Comparison of ENCODE assay signal across 1 cellular context in the genomic region with DNA sequence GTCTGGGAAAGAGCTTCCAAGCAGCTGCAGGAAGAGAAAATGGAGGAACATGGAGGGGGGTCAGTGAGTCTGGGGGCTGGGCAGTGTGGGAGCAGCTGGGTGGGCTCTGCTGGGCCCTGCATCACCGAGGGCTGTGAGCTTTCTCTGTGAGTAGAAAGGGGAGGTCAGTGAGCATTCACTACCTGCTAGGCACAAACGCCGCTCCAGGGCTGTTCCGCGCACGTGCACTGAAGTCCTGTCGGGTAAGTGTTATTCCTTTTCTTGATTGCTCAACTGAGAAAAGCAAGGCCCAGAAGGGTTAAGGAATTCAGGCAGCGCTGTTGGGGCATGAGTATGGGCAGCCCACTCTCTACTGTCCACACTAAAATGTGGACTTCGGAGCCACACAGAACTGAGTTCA.
TF ChIP-seq lines count a peak whose summit lies in the region.

No MANE protein-coding gene starts in this region.

TF ChIP-seq in H1, 55 proteins besides CTCF, POLR2A, EP300 and RAD21:
- no peak for TF ChIP-seq ASH2L (IDR thresholded peaks at IDR 0.05; ENCODE audit: low read length)
- TF ChIP-seq NANOG (IDR thresholded peaks at IDR 0.05; ENCODE audit: insufficient read depth, low read depth, low read length, poor library complexity, severe bottlenecking), result no peak
- no peak for TF ChIP-seq KDM4A (IDR thresholded peaks at IDR 0.05; ENCODE audit: low read depth, low read length, severe bottlenecking)
- no peak for TF ChIP-seq RBBP5 (IDR thresholded peaks at IDR 0.05; ENCODE audit: borderline replicate concordance, low read depth, low read length)
- TF ChIP-seq CBX5 (IDR thresholded peaks at IDR 0.05; ENCODE audit: low read depth, low read length), result no peak
- TF ChIP-seq, protein P1, sequence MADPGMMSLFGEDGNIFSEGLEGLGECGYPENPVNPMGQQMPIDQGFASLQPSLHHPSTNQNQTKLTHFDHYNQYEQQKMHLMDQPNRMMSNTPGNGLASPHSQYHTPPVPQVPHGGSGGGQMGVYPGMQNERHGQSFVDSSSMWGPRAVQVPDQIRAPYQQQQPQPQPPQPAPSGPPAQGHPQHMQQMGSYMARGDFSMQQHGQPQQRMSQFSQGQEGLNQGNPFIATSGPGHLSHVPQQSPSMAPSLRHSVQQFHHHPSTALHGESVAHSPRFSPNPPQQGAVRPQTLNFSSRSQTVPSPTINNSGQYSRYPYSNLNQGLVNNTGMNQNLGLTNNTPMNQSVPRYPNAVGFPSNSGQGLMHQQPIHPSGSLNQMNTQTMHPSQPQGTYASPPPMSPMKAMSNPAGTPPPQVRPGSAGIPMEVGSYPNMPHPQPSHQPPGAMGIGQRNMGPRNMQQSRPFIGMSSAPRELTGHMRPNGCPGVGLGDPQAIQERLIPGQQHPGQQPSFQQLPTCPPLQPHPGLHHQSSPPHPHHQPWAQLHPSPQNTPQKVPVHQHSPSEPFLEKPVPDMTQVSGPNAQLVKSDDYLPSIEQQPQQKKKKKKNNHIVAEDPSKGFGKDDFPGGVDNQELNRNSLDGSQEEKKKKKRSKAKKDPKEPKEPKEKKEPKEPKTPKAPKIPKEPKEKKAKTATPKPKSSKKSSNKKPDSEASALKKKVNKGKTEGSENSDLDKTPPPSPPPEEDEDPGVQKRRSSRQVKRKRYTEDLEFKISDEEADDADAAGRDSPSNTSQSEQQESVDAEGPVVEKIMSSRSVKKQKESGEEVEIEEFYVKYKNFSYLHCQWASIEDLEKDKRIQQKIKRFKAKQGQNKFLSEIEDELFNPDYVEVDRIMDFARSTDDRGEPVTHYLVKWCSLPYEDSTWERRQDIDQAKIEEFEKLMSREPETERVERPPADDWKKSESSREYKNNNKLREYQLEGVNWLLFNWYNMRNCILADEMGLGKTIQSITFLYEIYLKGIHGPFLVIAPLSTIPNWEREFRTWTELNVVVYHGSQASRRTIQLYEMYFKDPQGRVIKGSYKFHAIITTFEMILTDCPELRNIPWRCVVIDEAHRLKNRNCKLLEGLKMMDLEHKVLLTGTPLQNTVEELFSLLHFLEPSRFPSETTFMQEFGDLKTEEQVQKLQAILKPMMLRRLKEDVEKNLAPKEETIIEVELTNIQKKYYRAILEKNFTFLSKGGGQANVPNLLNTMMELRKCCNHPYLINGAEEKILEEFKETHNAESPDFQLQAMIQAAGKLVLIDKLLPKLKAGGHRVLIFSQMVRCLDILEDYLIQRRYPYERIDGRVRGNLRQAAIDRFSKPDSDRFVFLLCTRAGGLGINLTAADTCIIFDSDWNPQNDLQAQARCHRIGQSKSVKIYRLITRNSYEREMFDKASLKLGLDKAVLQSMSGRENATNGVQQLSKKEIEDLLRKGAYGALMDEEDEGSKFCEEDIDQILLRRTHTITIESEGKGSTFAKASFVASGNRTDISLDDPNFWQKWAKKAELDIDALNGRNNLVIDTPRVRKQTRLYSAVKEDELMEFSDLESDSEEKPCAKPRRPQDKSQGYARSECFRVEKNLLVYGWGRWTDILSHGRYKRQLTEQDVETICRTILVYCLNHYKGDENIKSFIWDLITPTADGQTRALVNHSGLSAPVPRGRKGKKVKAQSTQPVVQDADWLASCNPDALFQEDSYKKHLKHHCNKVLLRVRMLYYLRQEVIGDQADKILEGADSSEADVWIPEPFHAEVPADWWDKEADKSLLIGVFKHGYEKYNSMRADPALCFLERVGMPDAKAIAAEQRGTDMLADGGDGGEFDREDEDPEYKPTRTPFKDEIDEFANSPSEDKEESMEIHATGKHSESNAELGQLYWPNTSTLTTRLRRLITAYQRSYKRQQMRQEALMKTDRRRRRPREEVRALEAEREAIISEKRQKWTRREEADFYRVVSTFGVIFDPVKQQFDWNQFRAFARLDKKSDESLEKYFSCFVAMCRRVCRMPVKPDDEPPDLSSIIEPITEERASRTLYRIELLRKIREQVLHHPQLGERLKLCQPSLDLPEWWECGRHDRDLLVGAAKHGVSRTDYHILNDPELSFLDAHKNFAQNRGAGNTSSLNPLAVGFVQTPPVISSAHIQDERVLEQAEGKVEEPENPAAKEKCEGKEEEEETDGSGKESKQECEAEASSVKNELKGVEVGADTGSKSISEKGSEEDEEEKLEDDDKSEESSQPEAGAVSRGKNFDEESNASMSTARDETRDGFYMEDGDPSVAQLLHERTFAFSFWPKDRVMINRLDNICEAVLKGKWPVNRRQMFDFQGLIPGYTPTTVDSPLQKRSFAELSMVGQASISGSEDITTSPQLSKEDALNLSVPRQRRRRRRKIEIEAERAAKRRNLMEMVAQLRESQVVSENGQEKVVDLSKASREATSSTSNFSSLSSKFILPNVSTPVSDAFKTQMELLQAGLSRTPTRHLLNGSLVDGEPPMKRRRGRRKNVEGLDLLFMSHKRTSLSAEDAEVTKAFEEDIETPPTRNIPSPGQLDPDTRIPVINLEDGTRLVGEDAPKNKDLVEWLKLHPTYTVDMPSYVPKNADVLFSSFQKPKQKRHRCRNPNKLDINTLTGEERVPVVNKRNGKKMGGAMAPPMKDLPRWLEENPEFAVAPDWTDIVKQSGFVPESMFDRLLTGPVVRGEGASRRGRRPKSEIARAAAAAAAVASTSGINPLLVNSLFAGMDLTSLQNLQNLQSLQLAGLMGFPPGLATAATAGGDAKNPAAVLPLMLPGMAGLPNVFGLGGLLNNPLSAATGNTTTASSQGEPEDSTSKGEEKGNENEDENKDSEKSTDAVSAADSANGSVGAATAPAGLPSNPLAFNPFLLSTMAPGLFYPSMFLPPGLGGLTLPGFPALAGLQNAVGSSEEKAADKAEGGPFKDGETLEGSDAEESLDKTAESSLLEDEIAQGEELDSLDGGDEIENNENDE (IDR thresholded peaks at IDR 0.05; ENCODE audit: insufficient replicate concordance, low read length), result no peak
- TF ChIP-seq CEBPB (IDR thresholded peaks at IDR 0.05; ENCODE audit: low read depth, low read length), result no peak
- no peak for TF ChIP-seq GTF2F1 (IDR thresholded peaks at IDR 0.05; ENCODE audit: borderline replicate concordance, low read depth, low read length)
- TF ChIP-seq, protein P2, sequence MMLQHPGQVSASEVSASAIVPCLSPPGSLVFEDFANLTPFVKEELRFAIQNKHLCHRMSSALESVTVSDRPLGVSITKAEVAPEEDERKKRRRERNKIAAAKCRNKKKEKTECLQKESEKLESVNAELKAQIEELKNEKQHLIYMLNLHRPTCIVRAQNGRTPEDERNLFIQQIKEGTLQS (IDR thresholded peaks at IDR 0.05; ENCODE audit: insufficient read depth, low read depth, low read length), result no peak
- TF ChIP-seq MAFK (IDR thresholded peaks at IDR 0.05; ENCODE audit: low read depth, low read length), result no peak
- no peak for TF ChIP-seq RXRA (IDR thresholded peaks at IDR 0.05; ENCODE audit: insufficient read depth, low read depth, low read length)
- no peak for TF ChIP-seq CTBP2 (IDR thresholded peaks at IDR 0.05; ENCODE audit: borderline replicate concordance, insufficient read depth, insufficient read length, low read length)
TF ChIP-seq in H1: peak in this region for 0.
